19 cellular contexts compared by ENCODE assay signal in the genomic region with DNA sequence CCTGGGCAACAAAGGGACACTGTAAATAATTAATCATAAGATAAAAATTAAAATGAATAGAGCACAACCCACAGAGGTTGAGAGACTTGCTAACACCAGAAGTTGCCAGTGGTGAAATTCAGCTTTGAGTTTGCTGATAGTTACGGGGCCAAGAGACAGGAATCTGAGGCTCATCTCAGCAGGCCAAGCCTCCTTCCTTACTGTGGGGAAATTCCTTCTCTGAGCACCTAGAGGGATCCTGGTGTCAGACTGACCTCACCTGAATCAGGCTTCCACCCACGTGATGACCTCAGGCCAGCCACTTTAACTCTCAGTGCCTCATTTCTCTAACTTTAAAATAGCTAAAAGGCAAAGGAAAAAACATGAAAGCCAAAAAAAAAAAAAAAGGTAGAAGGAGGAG.
"Had no signal": no experiment of that assay in that cellular context is flagged by ENCODE, and none has a peak within 500 bp of the region (broad histone marks: within the 10 kb centered on the region; RNA-seq: fewer than 3 reads in every experiment).

No MANE protein-coding gene starts in this region.

- H3K27ac Mint-ChIP-seq: activated naive CD4-positive, alpha-beta T cell treated with anti-CD3 and anti-CD28 coated beads, Interleukin-2, amount 50 U/mL, for 24 hours; activated T-helper 2 cell treated with anti-CD3 and anti-CD28 coated beads, Interferon-gamma antibody, Interleukin-2, Interleukin-4, amounts not matched to agents 10 μg/mL and 5 μg/mL and 100 μg/mL, durations not matched to agents 14 hours and 24 hours and 36 hours; brain; nephron progenitor cell; stimulated activated naive CD8-positive, alpha-beta T cell treated with anti-CD3 and anti-CD28 coated beads, Interleukin-15, Interleukin-2, amounts not matched to agents 100 ng/mL and 50 ng/mL, for 24 hours had no signal

- H3K4me3 ChIP-seq: adrenal gland, prostate gland, SK-N-MC, suprapubic skin, upper lobe of left lung had no signal

- H3K9me3 Mint-ChIP-seq: activated naive CD4-positive, alpha-beta T cell treated with anti-CD3 and anti-CD28 coated beads, Interleukin-2, amount 50 U/mL, for 24 hours had no signal

- H3K4me1 ChIP-seq: prostate gland had no signal

- H3K9me3 ChIP-seq: adrenal gland, prostate gland, suprapubic skin, upper lobe of left lung had no signal

- H3K27me3 ChIP-seq: adrenal gland, suprapubic skin, upper lobe of left lung had no signal

- H3K27ac ChIP-seq: adrenal gland, prostate gland, SK-N-MC, suprapubic skin, upper lobe of left lung had no signal

- H3K36me3 ChIP-seq: adrenal gland, prostate gland, suprapubic skin, upper lobe of left lung had no signal

- H3K27me3 Mint-ChIP-seq: activated naive CD4-positive, alpha-beta T cell treated with anti-CD3 and anti-CD28 coated beads, Interleukin-2, amount 50 U/mL, for 24 hours; stimulated activated naive CD8-positive, alpha-beta T cell treated with anti-CD3 and anti-CD28 coated beads, Interleukin-15, Interleukin-2, amounts not matched to agents 100 ng/mL and 50 ng/mL, for 24 hours had no signal

- H3K4me3 Mint-ChIP-seq: activated naive CD4-positive, alpha-beta T cell treated with anti-CD3 and anti-CD28 coated beads, Interleukin-2, amount 50 U/mL, for 24 hours; brain; nephron progenitor cell; stimulated activated naive CD8-positive, alpha-beta T cell treated with anti-CD3 and anti-CD28 coated beads, Interleukin-15, Interleukin-2, amounts not matched to agents 100 ng/mL and 50 ng/mL, for 24 hours had no signal

- DNase-seq: activated CD4-positive, alpha-beta T cell treated with anti-CD3 and anti-CD28 coated beads for 1 hour; activated CD4-positive, alpha-beta T cell treated with anti-CD3 and anti-CD28 coated beads, Interleukin-2, amount 50 U/mL, for 4 hours; activated T-cell treated with anti-CD3 and anti-CD28 coated beads, Interleukin-2, amount 50 U/mL, for 1 hour; adrenal gland; cerebellar nuclear complex; effector CD8-positive, alpha-beta T cell; hypothalamus; nephron progenitor cell; occipital lobe; right cardiac atrium; T-helper 1 cell; upper lobe of left lung had no signal
